ENCODE assay signal across 8 cellular contexts in genomic region chr6:31158863-31159855, GRCh38. TPM values are rescaled to one million over a fixed set of nuclear protein-coding genes. Genes with fewer than 3 reads are reported as not detected.
DNase-seq lines count a peak whose midpoint lies in the region; ATAC-seq and TF ChIP-seq lines count a peak whose summit lies in the region.

No MANE protein-coding gene starts in this region.

- H3K27ac ChIP-seq in DND-41 (ENCODE audit: low read length), result peak overlapping the region; percentile 83
- no peak overlapping the region for H3K27ac ChIP-seq in SK-N-SH (ENCODE audit: low read depth in 2 of 2, low read length in 1 of 2)
- no peak overlapping the region for H3K27ac ChIP-seq in duodenal mucosa (ENCODE audit: low read depth, low read length)

- H3F3A ChIP-seq in SK-N-SH (replicated peaks; ENCODE audit: insufficient read depth), result no peaks in the 10 kb centered on the region

- peaks cover 59% of the 10 kb centered on the region for H3K79me2 ChIP-seq in DND-41 (ENCODE audit: insufficient read depth, low read length)
- peaks cover 9% of the 10 kb centered on the region for H3K79me2 ChIP-seq in SK-N-SH (ENCODE audit: insufficient read depth)

- intact Hi-C loops in natural killer cell (cut with micrococcal nuclease), result loop anchor here (2.0 kb wide), 1 partner anchor 38 kb away; no protein-coding TSS in a partner anchor

- peak overlapping the region; percentile 75 for H3K4me2 ChIP-seq in DND-41 (ENCODE audit: insufficient read depth, low read length)
- peak overlapping the region; percentile 91 for H3K4me2 ChIP-seq in SK-N-SH

- H2AFZ ChIP-seq in DND-41 (ENCODE audit: low read depth, low read length) (peak overlapping the region; percentile 83), SK-N-SH (ENCODE audit: low read depth) (peak overlapping the region; percentile 88)

- H3K9ac ChIP-seq in DND-41 (ENCODE audit: low read depth, low read length) (peak overlapping the region; percentile 73), SK-N-SH (peak overlapping the region; percentile 68; the same call in 1 of the 2 replicates), duodenal mucosa (ENCODE audit: low read depth in 1 of 2, low read length in 2 of 2) (peak overlapping the region; percentile 41 to 74)

- H3K9me3 Mint-ChIP-seq in natural killer cell, result no peaks in the 10 kb centered on the region

- POLR2A ChIA-PET in SK-N-SH (lab: Yijun Ruan, JAX), result no interaction called here

- peak; percentile 30 for ATAC-seq in DND-41 (ENCODE audit: insufficient read depth, low read depth)
- ATAC-seq in natural killer cell, result no peak
- ATAC-seq in GM19455 (IDR thresholded peaks at IDR 0.05; ENCODE audit: unreplicated experiment), result no peak
- no peak for ATAC-seq in HG03095 (IDR thresholded peaks at IDR 0.05; ENCODE audit: unreplicated experiment)
- ATAC-seq in HG02571 (IDR thresholded peaks at IDR 0.05; ENCODE audit: unreplicated experiment), result no peak

- DNase-seq in DND-41, result peak; percentile 65
- DNase-seq in HAP-1 (ENCODE audit: low spot score in 2 of 2), result peak; percentile 33 to 69
- peak; percentile 51 for DNase-seq in SK-N-SH
- no peak for DNase-seq in natural killer cell

- peaks cover 57% of the 10 kb centered on the region for H3K4me1 ChIP-seq in DND-41 (ENCODE audit: insufficient read depth, low read length)
- peaks cover 11% of the 10 kb centered on the region for H3K4me1 ChIP-seq in HAP-1
- peaks cover 0 to 18% of the 10 kb centered on the region in 2 experiments; a peak in 1 of 4 replicates for H3K4me1 ChIP-seq in SK-N-SH (ENCODE audit: control insufficient read depth in 1 of 2, insufficient read depth in 2 of 2, low read depth in 1 of 2, low read length in 1 of 2)
- H3K4me1 ChIP-seq in duodenal mucosa (ENCODE audit: control insufficient read depth in 1 of 2, insufficient read depth in 2 of 2, low read length in 2 of 2), result peaks cover 16 to 20% of the 10 kb centered on the region in 2 donors

- peak overlapping the region; percentile 85 to 87 for H3K27ac Mint-ChIP-seq in natural killer cell

- no peaks in the 10 kb centered on the region for H3K27me3 Mint-ChIP-seq in natural killer cell (ENCODE audit: low read depth in 2 of 2)

- H3K9me2 ChIP-seq in SK-N-SH, result no peaks in the 10 kb centered on the region

- H3K36me3 Mint-ChIP-seq in natural killer cell, result no peaks in the 10 kb centered on the region

- H4K20me1 ChIP-seq in DND-41 (ENCODE audit: insufficient read depth, low read length), result peaks cover 22% of the 10 kb centered on the region
- no peaks in the 10 kb centered on the region for H4K20me1 ChIP-seq in SK-N-SH (ENCODE audit: insufficient read depth)

- no peak for TF ChIP-seq RAD21 in SK-N-SH (IDR thresholded peaks at IDR 0.05; ENCODE audit: low read length)

- TF ChIP-seq CTCF in DND-41 (IDR thresholded peaks at IDR 0.05; ENCODE audit: borderline replicate concordance, extremely low read depth, low read length, poor library complexity, severe bottlenecking) (peak; percentile 48), SK-N-SH (IDR thresholded peaks at IDR 0.05) (no peak), natural killer cell (IDR thresholded peaks at IDR 0.05) (no peak)

- H3K4me3 Mint-ChIP-seq in natural killer cell, result peak overlapping the region; percentile 98

- H3K27me3 ChIP-seq in DND-41 (ENCODE audit: insufficient read depth, low read length, poor library complexity) (no peaks in the 10 kb centered on the region), HAP-1 (ENCODE audit: low read depth) (no peaks in the 10 kb centered on the region), SK-N-SH (ENCODE audit: insufficient read depth) (no peaks in the 10 kb centered on the region), duodenal mucosa (ENCODE audit: control insufficient read depth in 1 of 2, insufficient read depth in 2 of 2, low read length in 2 of 2) (no peaks in the 10 kb centered on the region)

- H3K4me3 ChIP-seq in DND-41 (ENCODE audit: low read depth in 1 of 2, low read length in 2 of 2) (peak overlapping the region; percentile 60 to 85), HAP-1 (peak overlapping the region; percentile 79), SK-N-SH (ENCODE audit: low read depth in 2 of 2, low read length in 1 of 2) (peak overlapping the region; percentile 83 to 93), duodenal mucosa (ENCODE audit: low read depth in 1 of 2, low read length in 2 of 2) (peak overlapping the region; percentile 82 to 95)

- H3K36me3 ChIP-seq in DND-41 (ENCODE audit: insufficient read depth, low read length) (peaks cover 70% of the 10 kb centered on the region), HAP-1 (replicated peaks) (peaks cover 51% of the 10 kb centered on the region), SK-N-SH (replicated peaks in 1 of 2; ENCODE audit: control insufficient read depth in 1 of 2, insufficient read depth in 2 of 2, low read length in 1 of 2) (peaks cover 0 to 2% of the 10 kb centered on the region in 2 experiments), duodenal mucosa (ENCODE audit: control insufficient read depth in 1 of 2, insufficient read depth in 2 of 2, low read length in 2 of 2) (peaks cover 0 to 18% of the 10 kb centered on the region in 2 donors)

- CTCF ChIA-PET in SK-N-SH (lab: Yijun Ruan, JAX), result interaction anchor here (0.9 to 2.5 kb wide), 5 partner anchors 21 to 208 kb away, joined by 3 to 10 read pairs (median 5); partner anchors contain the start of gene PSORS1C2

- TF ChIP-seq EP300 in SK-N-SH (IDR thresholded peaks at IDR 0.05; ENCODE audit: borderline replicate concordance in 1 of 2, low read depth in 1 of 2, low read length in 1 of 2), result no peak

- H3K4me1 Mint-ChIP-seq in natural killer cell, result peaks cover 25 to 26% of the 10 kb centered on the region in 2 donors

- WGBS in SK-N-SH (ENCODE audit: low lambda C conversion rate), result 15% methylated on average over 18 of the region's 35 CpGs

- no peaks in the 10 kb centered on the region for H3K9me3 ChIP-seq in DND-41 (ENCODE audit: insufficient read depth, low read length, severe bottlenecking)
- no peaks in the 10 kb centered on the region for H3K9me3 ChIP-seq in HAP-1
- H3K9me3 ChIP-seq in SK-N-SH, result no peaks in the 10 kb centered on the region
- H3K9me3 ChIP-seq in duodenal mucosa (ENCODE audit: control insufficient read depth in 1 of 2, low read length in 2 of 2), result no peaks in the 10 kb centered on the region

- in situ Hi-C loops in HAP-1 (cut with MboI; ENCODE audit: low sequenced_read_pairs), result no loop called here

TF ChIP-seq in SK-N-SH, 30 proteins besides CTCF, POLR2A, EP300 and RAD21:
- TF ChIP-seq FOXM1 (IDR thresholded peaks at IDR 0.05; ENCODE audit: low read depth) (no peak), YY1 (IDR thresholded peaks at IDR 0.05; ENCODE audit: low read depth) (no peak), RCOR1 (IDR thresholded peaks at IDR 0.05; ENCODE audit: low read length) (no peak), NFIC (IDR thresholded peaks at IDR 0.05; ENCODE audit: borderline replicate concordance) (no peak), MXI1 (IDR thresholded peaks at IDR 0.05; ENCODE audit: low read depth, low read length) (no peak), USF2 (IDR thresholded peaks at IDR 0.05; ENCODE audit: borderline replicate concordance, low read depth, low read length) (no peak)
TF ChIP-seq in SK-N-SH: peak in this region for 0.

RNA-seq across cellular contexts. Expression of gene TCF19, which starts 0.8 kb away (rescaled TPM):
- 7.0 and 9.3 TPM in 2 replicates for polyA plus RNA-seq in SK-N-SH (2012; rRNA removed)
- polyA plus RNA-seq in SK-N-SH (2012; cell fraction: cytosol; rRNA removed), result 4.5 and 6.7 TPM in 2 replicates
- polyA plus RNA-seq in SK-N-SH (2012; cell fraction: nucleus; rRNA removed), result 14.9 and 15.7 TPM in 2 replicates
- total RNA-seq in natural killer cell, result 10 to 100 TPM in 1 of 3 donors, 1 to 10 TPM in 2; 7.2 to 12.0 (median 9.2) TPM

RNA-seq across cellular contexts. Expression of gene CCHCR1, which starts 1.6 kb away (rescaled TPM):
- 15.5 and 18.7 TPM in 2 replicates for polyA plus RNA-seq in SK-N-SH (2012; rRNA removed)
- polyA plus RNA-seq in SK-N-SH (2012; cell fraction: cytosol; rRNA removed), result 6.0 and 10.0 TPM in 2 replicates
- 46.7 and 87.3 TPM in 2 replicates for polyA plus RNA-seq in SK-N-SH (2012; cell fraction: nucleus; rRNA removed)
- 10 to 100 TPM; 13.0 to 20.7 (median 16.9) TPM for total RNA-seq in natural killer cell

RNA-seq across cellular contexts. Expression of gene POU5F1, which starts 11.3 kb away (rescaled TPM):
- polyA plus RNA-seq in SK-N-SH (2012; rRNA removed), result not detected in 2 replicates
- not detected in 2 replicates for polyA plus RNA-seq in SK-N-SH (2012; cell fraction: cytosol; rRNA removed)
- polyA plus RNA-seq in SK-N-SH (2012; cell fraction: nucleus; rRNA removed), result 0.02 TPM in 1 of 2 replicates, not detected in the other
- total RNA-seq in natural killer cell, result not detected

RNA-seq across cellular contexts. Expression of gene PSORS1C2, which starts 20.3 kb away (rescaled TPM):
- polyA plus RNA-seq in SK-N-SH (2012; rRNA removed), result not detected in 2 replicates
- polyA plus RNA-seq in SK-N-SH (2012; cell fraction: cytosol; rRNA removed), result 0.03 TPM in 1 of 2 replicates, not detected in the other
- not detected in 2 replicates for polyA plus RNA-seq in SK-N-SH (2012; cell fraction: nucleus; rRNA removed)
- not detected for total RNA-seq in natural killer cell

RNA-seq across cellular contexts. Expression of gene CDSN, which starts 38.9 kb away (rescaled TPM):
- 0.02 TPM in 1 of 2 replicates, not detected in the other for polyA plus RNA-seq in SK-N-SH (2012; rRNA removed)
- polyA plus RNA-seq in SK-N-SH (2012; cell fraction: cytosol; rRNA removed), result not detected in 2 replicates
- polyA plus RNA-seq in SK-N-SH (2012; cell fraction: nucleus; rRNA removed), result not detected in 2 replicates
- total RNA-seq in natural killer cell, result not detected
